In genomic region chr10:87659571-87660483, GRCh38 we compare ENCODE assay signal across 8 cellular contexts. TPM values are rescaled to one million over a fixed set of nuclear protein-coding genes. Genes with fewer than 3 reads are reported as not detected.
DNase-seq lines count a peak whose midpoint lies in the region; ATAC-seq and TF ChIP-seq lines count a peak whose summit lies in the region.

Gene PAPSS2, plus strand, starts transcription at chr10:87659878. Its CDS starts 104 bp downstream, at chr10:87659982.

- CTCF ChIA-PET in IMR-90 (lab: Yijun Ruan, JAX) = interaction anchor here (0.7 to 1.1 kb wide), 2 partner anchors 10 to 61 kb away, joined by 3 read pairs; no protein-coding TSS in a partner anchor

- dilution Hi-C loops in IMR-90 (cut with HindIII; ENCODE audit: low sequenced_read_pairs, unreplicated experiment) = no loop called here

- peaks cover 14% of the 10 kb centered on the region for H3K4me1 ChIP-seq in IMR-90 (ENCODE audit: control insufficient read depth, insufficient read depth, low read length)
- H3K4me1 ChIP-seq in mesendoderm (ENCODE audit: control insufficient read depth, low read depth, low read length) = no peaks in the 10 kb centered on the region

- H3K79me1 ChIP-seq in IMR-90 (ENCODE audit: low read depth in 1 of 2, low read length in 2 of 2) = peaks cover 8 to 56% of the 10 kb centered on the region in 2 experiments; a peak in 3 of 4 replicates
- H3K79me1 ChIP-seq in mesendoderm (ENCODE audit: low read length) = peaks cover 1% of the 10 kb centered on the region

- H3K18ac ChIP-seq in IMR-90 (ENCODE audit: low read depth, low read length) = peak within 1 kb of the TSS; percentile 82
- H3K18ac ChIP-seq in mesendoderm (ENCODE audit: low read length) = peak within 1 kb of the TSS; percentile 84

- H3K4me2 ChIP-seq in IMR-90 (ENCODE audit: low read depth, low read length) (peak within 1 kb of the TSS; percentile 83), mesendoderm (ENCODE audit: low read length) (peak within 1 kb of the TSS; percentile 94)

- H3K27ac ChIP-seq in IMR-90 (ENCODE audit: insufficient read depth, low read length) (peak within 1 kb of the TSS; percentile 85), mesendoderm (ENCODE audit: low read depth, low read length) (peak within 1 kb of the TSS; percentile 68), substantia nigra (ENCODE audit: low read depth, low read length, poor library complexity, severe bottlenecking) (peak within 1 kb of the TSS; percentile 21)

- no peaks in the 10 kb centered on the region for H3K27me3 ChIP-seq in GM06990 (replicated peaks; ENCODE audit: control insufficient read depth, insufficient read depth, low read length)
- H3K27me3 ChIP-seq in IMR-90 (ENCODE audit: control insufficient read depth, insufficient read depth, low read length) = no peaks in the 10 kb centered on the region
- no peaks in the 10 kb centered on the region for H3K27me3 ChIP-seq in mesendoderm (ENCODE audit: insufficient read depth, low read length, poor library complexity)

- ATAC-seq in IMR-90 (ENCODE audit: low read depth) (peak; percentile 71), GM21381 (IDR thresholded peaks at IDR 0.05; ENCODE audit: unreplicated experiment) (no peak)

- peaks cover 14% of the 10 kb centered on the region for H3K9me1 ChIP-seq in IMR-90 (ENCODE audit: insufficient read depth, low read length)

- peak within 1 kb of the TSS; percentile 94 for H3K14ac ChIP-seq in IMR-90 (replicated peaks; ENCODE audit: low read depth, low read length)

- peak within 1 kb of the TSS; percentile 74 for H2AK9ac ChIP-seq in IMR-90 (replicated peaks; ENCODE audit: low read depth, low read length, poor library complexity)

- intact Hi-C loops in IMR-90 (cut with micrococcal nuclease) = loop anchor here (1.0 to 5.0 kb wide), 4 partner anchors 47 to 727 kb away; no protein-coding TSS in a partner anchor

- H3K56ac ChIP-seq in IMR-90 (ENCODE audit: extremely low read depth, insufficient read depth, low read length) = peak within 1 kb of the TSS; percentile 89
- peak within 1 kb of the TSS; percentile 90 for H3K56ac ChIP-seq in mesendoderm (ENCODE audit: low read length)

- H4K8ac ChIP-seq in IMR-90 (ENCODE audit: low read depth in 2 of 2, low read length in 2 of 2) (peak within 1 kb of the TSS; percentile 51 to 88), mesendoderm (ENCODE audit: low read depth, low read length) (peak within 1 kb of the TSS; percentile 16)

- H3K36me3 ChIP-seq in GM06990 (ENCODE audit: control insufficient read depth, insufficient read depth, low read length) (no peaks in the 10 kb centered on the region), IMR-90 (ENCODE audit: control insufficient read depth, insufficient read depth, low read length) (no peaks in the 10 kb centered on the region; the same call in 1 of the 2 replicates), mesendoderm (ENCODE audit: control insufficient read depth, insufficient read depth, low read length) (no peaks in the 10 kb centered on the region)

- peak within 1 kb of the TSS; percentile 65 for H3K4me3 ChIP-seq in GM06990 (replicated peaks; ENCODE audit: low read depth, low read length)
- peak within 1 kb of the TSS; percentile 98 for H3K4me3 ChIP-seq in IMR-90 (ENCODE audit: insufficient read depth, low read depth, low read length)
- H3K4me3 ChIP-seq in mesendoderm (ENCODE audit: low read length) = peak within 1 kb of the TSS; percentile 75

- H4K5ac ChIP-seq in IMR-90 (ENCODE audit: low read depth, low read length) (peak within 1 kb of the TSS; percentile 23), mesendoderm (ENCODE audit: low read length) (no peak within 1 kb of the TSS)

- peak; percentile 36 for DNase-seq in GM06990 (ENCODE audit: extremely low read depth, insufficient read length)
- DNase-seq in IMR-90 = peak; percentile 68
- DNase-seq in activated CD4-positive, CD25-positive, alpha-beta regulatory T cell treated with anti-CD3 and anti-CD28 coated beads, Interleukin-2, amount 50 U/mL, for 72 hours = peak; percentile 40
- DNase-seq in mesendoderm = peak; percentile 83
- peak in 16 of 49 donors; percentile 2 to 34 (median 8) for DNase-seq in substantia nigra (lab: John Stamatoyannopoulos, UW)
- DNase-seq in NCI-H2107 treated with DMSO at 0.1 percent for 48 hours (lab: John Stamatoyannopoulos, UW; ENCODE audit: unreplicated experiment) = no peak

- BruUV-seq in IMR-90 (replicated peaks; lab: Mats Ljungman, UMichigan) = no TSS peak

- H3K9me3 ChIP-seq in IMR-90 (ENCODE audit: control insufficient read depth, insufficient read depth, low read length) = no peaks in the 10 kb centered on the region

- H3K4ac ChIP-seq in IMR-90 (ENCODE audit: low read depth, low read length) = peak within 1 kb of the TSS; percentile 92
- peak within 1 kb of the TSS; percentile 72 for H3K4ac ChIP-seq in mesendoderm (ENCODE audit: low read depth, low read length)

- TF ChIP-seq POLR2A in IMR-90 (IDR thresholded peaks at IDR 0.05; ENCODE audit: low read depth, low read length) = peak; percentile 63

- H3K23ac ChIP-seq in IMR-90 (ENCODE audit: low read depth, low read length) = peak within 1 kb of the TSS; percentile 78
- H3K23ac ChIP-seq in mesendoderm (ENCODE audit: low read length) = no peak within 1 kb of the TSS

- peak within 1 kb of the TSS; percentile 87 for H4K91ac ChIP-seq in IMR-90 (ENCODE audit: insufficient read depth, low read depth, low read length)

- H2BK20ac ChIP-seq in IMR-90 (ENCODE audit: low read depth, low read length) = peak within 1 kb of the TSS; percentile 88

- H2BK120ac ChIP-seq in IMR-90 (ENCODE audit: low read depth, low read length) = peak within 1 kb of the TSS; percentile 80
- H2BK120ac ChIP-seq in mesendoderm (ENCODE audit: low read depth, low read length) = peak within 1 kb of the TSS; percentile 93

- peak within 1 kb of the TSS; percentile 93 for H2AFZ ChIP-seq in IMR-90 (replicated peaks; ENCODE audit: low read length, poor library complexity)

- in situ Hi-C loops in IMR-90 (cut with MboI; ENCODE audit: low sequenced_read_pairs) (no loop called here), endometrial microvascular endothelial cells (cut with HindIII; ENCODE audit: inconsistent ontology term, low pct_unique_long_range_greater_than_20kb, low sequenced_read_pairs) (no loop called here)

- TF ChIP-seq CTCF in GM06990 (IDR thresholded peaks at IDR 0.05; ENCODE audit: insufficient read depth, low read length, poor library complexity, severe bottlenecking) = peak; percentile 16
- no peak for TF ChIP-seq CTCF in IMR-90 (conservative IDR thresholded peaks at IDR 0.05; ENCODE audit: low read depth, low read length)

- H2AK5ac ChIP-seq in IMR-90 (ENCODE audit: low read depth, low read length) (peak within 1 kb of the TSS; percentile 96), mesendoderm (ENCODE audit: low read length) (no peak within 1 kb of the TSS)

- WGBS in IMR-90 (ENCODE audit: extremely low coverage in 2 of 2, insufficient read length in 1 of 2), 2 experiments = 0% methylated on average over 23 of the region's 82 CpGs; no CpG with 5 or more reads in 1 of the 2 experiments
- WGBS in mesendoderm (ENCODE audit: extremely low coverage, insufficient coverage, low lambda C conversion rate) = no CpG with 5 or more reads among the region's 82 CpGs

- H2BK15ac ChIP-seq in IMR-90 (ENCODE audit: low read depth, low read length) = peak within 1 kb of the TSS; percentile 64; the same call in 2 of the 3 replicates
- peak within 1 kb of the TSS; percentile 99 for H2BK15ac ChIP-seq in mesendoderm (replicated peaks; ENCODE audit: low read depth)

- peak within 1 kb of the TSS; percentile 78 for H2BK5ac ChIP-seq in IMR-90 (ENCODE audit: low read depth, low read length, poor library complexity, severe bottlenecking)
- H2BK5ac ChIP-seq in mesendoderm (ENCODE audit: low read length) = no peak within 1 kb of the TSS

- peak within 1 kb of the TSS; percentile 83 for H3K9ac ChIP-seq in IMR-90 (ENCODE audit: low read depth, low read length)
- peak within 1 kb of the TSS; percentile 84 for H3K9ac ChIP-seq in mesendoderm (ENCODE audit: low read length)

- no peak for TF ChIP-seq RAD21 in IMR-90 (IDR thresholded peaks at IDR 0.05; ENCODE audit: low read length)

- POLR2A ChIA-PET in IMR-90 (lab: Charles Lee; ENCODE audit: unreplicated experiment) = interaction anchor here (0.7 kb wide), 1 partner anchor 20 kb away, joined by 6 read pairs; no protein-coding TSS in a partner anchor

- H3K79me2 ChIP-seq in mesendoderm (ENCODE audit: control insufficient read depth, insufficient read depth, low read length) = peaks cover 3% of the 10 kb centered on the region

- no peaks in the 10 kb centered on the region for H4K20me1 ChIP-seq in IMR-90 (ENCODE audit: insufficient read depth, low read length)

TF ChIP-seq in IMR-90, 13 proteins besides CTCF, POLR2A, EP300 and RAD21:
- peak; percentile 76 for TF ChIP-seq MAZ (IDR thresholded peaks at IDR 0.05; ENCODE audit: borderline replicate concordance, low read depth, low read length)
- no peak for TF ChIP-seq SMC3 (IDR thresholded peaks at IDR 0.05; ENCODE audit: low read depth, low read length)
- TF ChIP-seq MXI1 (IDR thresholded peaks at IDR 0.05; ENCODE audit: borderline replicate concordance, low read depth, low read length) = 0 out of 2 replicates have a peak, but pooled peaks have one; percentile 19
- 0 out of 2 replicates have a peak, but pooled peaks have one; percentile 20 for TF ChIP-seq BHLHE40 (IDR thresholded peaks at IDR 0.05; ENCODE audit: low read depth, low read length)
- TF ChIP-seq ELK1 (IDR thresholded peaks at IDR 0.05; ENCODE audit: borderline replicate concordance, low read depth, low read length) = no peak

RNA-seq across cellular contexts. Expression of gene PAPSS2, which starts in this region (rescaled TPM):
- total RNA-seq in IMR-90 (2012; rRNA removed) (55.0 and 58.6 TPM in 2 replicates), endometrial microvascular endothelial cells (ENCODE audit: inconsistent ontology term) (79.9 TPM)
- polyA plus RNA-seq in IMR-90 (2012; rRNA removed) = 51.1 and 63.3 TPM in 2 replicates
- 27.9 and 34.6 TPM in 2 replicates for polyA plus RNA-seq in IMR-90 (2012; cell fraction: cytosol; rRNA removed)
- 18.2 and 48.5 TPM in 2 replicates for polyA plus RNA-seq in IMR-90 (2012; cell fraction: nucleus; rRNA removed; ENCODE audit: low replicate concordance)
- polyA plus RNA-seq in mesendoderm (2013, experiment 1 of 2) = 12.7 TPM
- 12.6 TPM for polyA plus RNA-seq in mesendoderm (2013, experiment 2 of 2)

Comparison
In these comparisons a context has a peak if more than half of its experiments do, and no peak if none do; other contexts are left out.
1. H3K27ac ChIP-seq: peak in every context shown above with its lines; median percentile 85 in IMR-90; 68 in mesendoderm; 21 in substantia nigra.